ENCODE assay signal across 17 cellular contexts in the genomic region with DNA sequence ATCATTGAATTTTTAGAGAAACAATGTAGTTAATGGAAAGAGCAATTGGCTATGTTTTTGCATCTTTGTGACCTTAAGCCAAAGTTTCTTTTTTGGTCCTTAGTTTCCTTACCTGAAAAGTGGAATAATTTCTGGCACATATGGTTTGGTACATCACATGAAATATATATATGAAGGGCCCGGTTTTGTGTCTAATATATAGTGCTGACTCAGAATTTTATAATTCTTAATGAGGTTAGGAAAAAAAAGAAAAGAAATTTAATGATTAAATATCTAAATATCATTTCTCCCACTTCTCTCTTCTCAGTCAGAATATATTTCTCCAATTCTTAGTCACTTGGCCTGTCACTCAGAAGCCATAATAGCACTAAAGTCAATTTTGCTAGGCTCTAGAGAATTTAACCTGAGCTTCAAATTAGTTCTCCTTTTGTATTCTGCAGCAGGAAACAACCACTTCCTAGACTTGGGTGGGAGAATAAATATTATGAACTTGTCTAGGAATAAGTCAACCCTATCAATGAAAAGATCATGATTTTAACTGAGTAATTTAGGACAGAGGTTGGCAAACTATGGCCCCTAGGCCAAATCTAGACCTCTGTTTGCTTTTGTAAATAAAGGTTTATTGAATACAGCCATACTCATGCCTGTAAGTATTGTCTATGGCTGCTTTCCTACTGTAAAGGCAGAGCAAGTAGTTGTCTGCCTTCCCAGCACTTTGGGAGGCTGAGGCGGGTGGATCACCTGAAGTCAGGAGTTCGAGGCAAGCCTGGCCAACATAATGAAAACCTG. TPM values are rescaled to one million over a fixed set of nuclear protein-coding genes. Genes with fewer than 3 reads are reported as not detected.
"Had no signal": no experiment of that assay in that cellular context is flagged by ENCODE, and none has a peak within 500 bp of the region (broad histone marks: within the 10 kb centered on the region; RNA-seq: fewer than 3 reads in every experiment).

No MANE protein-coding gene starts in this region.

- DNase-seq: activated B cell treated with CpG ODN at 0.5 μM for 24 hours; activated CD4-positive, alpha-beta memory T cell treated with anti-CD3 and anti-CD28 coated beads, Interleukin-2, amount 10 ng/mL, durations not matched to agents 7 days and 5 days; activated CD4-positive, alpha-beta T cell treated with anti-CD3 and anti-CD28 coated beads for 4 hours; activated CD8-positive, alpha-beta memory T cell treated with anti-CD3 and anti-CD28 coated beads, Interleukin-2, amount 10 ng/mL, durations not matched to agents 7 days and 5 days; activated naive CD4-positive, alpha-beta T cell treated with Interleukin-2 at 50 U/mL for 16 hours; body of pancreas; foreskin melanocyte; glutamatergic neuron; hypothalamus; left lung; midbrain; nucleus accumbens; retina; stimulated activated naive B cell treated with anti-CD40 and anti-IgM and Interleukin-4, amounts not matched to agents 10 μg/mL and 1 μg/mL and 100 μg/mL, for 72 hours; upper lobe of right lung had no signal

- H3K27me3 ChIP-seq: body of pancreas, left lung, upper lobe of right lung had no signal

- H3K9me3 Mint-ChIP-seq: activated B cell treated with CpG ODN at 0.5 μM for 24 hours; activated CD4-positive, alpha-beta memory T cell treated with anti-CD3 and anti-CD28 coated beads, Interleukin-2, amount 10 ng/mL, durations not matched to agents 7 days and 5 days; activated T-helper 17 cell treated with anti-CD3 and anti-CD28 coated beads, Interleukin-2, amount 50 U/mL, for 72 hours; nephron; stimulated activated naive B cell treated with anti-CD40 and anti-IgM and Interleukin-4, amounts not matched to agents 10 μg/mL and 1 μg/mL and 100 μg/mL, for 72 hours had no signal

- H3K4me3 Mint-ChIP-seq: activated B cell treated with CpG ODN at 0.5 μM for 24 hours; activated CD4-positive, alpha-beta memory T cell treated with anti-CD3 and anti-CD28 coated beads, Interleukin-2, amount 10 ng/mL, durations not matched to agents 7 days and 5 days; activated CD8-positive, alpha-beta memory T cell treated with anti-CD3 and anti-CD28 coated beads, Interleukin-2, amount 10 ng/mL, durations not matched to agents 7 days and 5 days; activated T-helper 17 cell treated with anti-CD3 and anti-CD28 coated beads, Interleukin-2, amount 50 U/mL, for 72 hours; nephron; stimulated activated naive B cell treated with anti-CD40 and anti-IgM and Interleukin-4, amounts not matched to agents 10 μg/mL and 1 μg/mL and 100 μg/mL, for 72 hours had no signal

- H3K27me3 Mint-ChIP-seq: activated B cell treated with CpG ODN at 0.5 μM for 24 hours; activated CD4-positive, alpha-beta memory T cell treated with anti-CD3 and anti-CD28 coated beads, Interleukin-2, amount 10 ng/mL, durations not matched to agents 7 days and 5 days; activated T-helper 17 cell treated with anti-CD3 and anti-CD28 coated beads, Interleukin-2, amount 50 U/mL, for 72 hours; stimulated activated naive B cell treated with anti-CD40 and anti-IgM and Interleukin-4, amounts not matched to agents 10 μg/mL and 1 μg/mL and 100 μg/mL, for 72 hours had no signal

- H3K4me1 Mint-ChIP-seq: activated B cell treated with CpG ODN at 0.5 μM for 24 hours; activated CD4-positive, alpha-beta memory T cell treated with anti-CD3 and anti-CD28 coated beads, Interleukin-2, amount 10 ng/mL, durations not matched to agents 7 days and 5 days; activated CD8-positive, alpha-beta memory T cell treated with anti-CD3 and anti-CD28 coated beads, Interleukin-2, amount 10 ng/mL, durations not matched to agents 7 days and 5 days; activated T-helper 17 cell treated with anti-CD3 and anti-CD28 coated beads, Interleukin-2, amount 50 U/mL, for 72 hours; stimulated activated naive B cell treated with anti-CD40 and anti-IgM and Interleukin-4, amounts not matched to agents 10 μg/mL and 1 μg/mL and 100 μg/mL, for 72 hours had no signal

- H3K27ac Mint-ChIP-seq: activated B cell treated with CpG ODN at 0.5 μM for 24 hours; activated CD4-positive, alpha-beta memory T cell treated with anti-CD3 and anti-CD28 coated beads, Interleukin-2, amount 10 ng/mL, durations not matched to agents 7 days and 5 days; activated CD8-positive, alpha-beta memory T cell treated with anti-CD3 and anti-CD28 coated beads, Interleukin-2, amount 10 ng/mL, durations not matched to agents 7 days and 5 days; activated T-helper 17 cell treated with anti-CD3 and anti-CD28 coated beads, Interleukin-2, amount 50 U/mL, for 72 hours; nephron; stimulated activated naive B cell treated with anti-CD40 and anti-IgM and Interleukin-4, amounts not matched to agents 10 μg/mL and 1 μg/mL and 100 μg/mL, for 72 hours had no signal

- H3K9me3 ChIP-seq: body of pancreas, left lung, upper lobe of right lung had no signal

- H3K36me3 ChIP-seq: left lung, upper lobe of right lung had no signal

- H3K4me1 ChIP-seq: left lung, upper lobe of right lung had no signal

- H3K27ac ChIP-seq: body of pancreas, left lung, upper lobe of right lung had no signal

- ATAC-seq: activated CD8-positive, alpha-beta memory T cell treated with anti-CD3 and anti-CD28 coated beads, Interleukin-2, amount 10 ng/mL, durations not matched to agents 7 days and 5 days; activated T-helper 17 cell treated with anti-CD3 and anti-CD28 coated beads, Interleukin-2, amount 50 U/mL, for 72 hours; body of pancreas; left lung; stimulated activated naive B cell treated with anti-CD40 and anti-IgM and Interleukin-4, amounts not matched to agents 10 μg/mL and 1 μg/mL and 100 μg/mL, for 72 hours; upper lobe of right lung had no signal

- H3K4me3 ChIP-seq: body of pancreas, left lung, upper lobe of right lung had no signal

- H3K36me3 Mint-ChIP-seq: activated CD8-positive, alpha-beta memory T cell treated with anti-CD3 and anti-CD28 coated beads, Interleukin-2, amount 10 ng/mL, durations not matched to agents 7 days and 5 days; stimulated activated naive B cell treated with anti-CD40 and anti-IgM and Interleukin-4, amounts not matched to agents 10 μg/mL and 1 μg/mL and 100 μg/mL, for 72 hours had no signal

RNA-seq across cellular contexts. Expression of gene PPP1R9A, which starts 34.6 kb away (rescaled TPM):
- total RNA-seq: activated CD4-positive, alpha-beta memory T cell treated with anti-CD3 and anti-CD28 coated beads, Interleukin-2, amount 10 ng/mL, durations not matched to agents 7 days and 5 days; activated T-helper 17 cell treated with anti-CD3 and anti-CD28 coated beads, Interleukin-2, amount 50 U/mL, for 72 hours had no signal
